In genomic region chr5:52771343-52772039, GRCh38 we compare ENCODE assay signal across 10 cellular contexts. TPM values are rescaled to one million over a fixed set of nuclear protein-coding genes. Genes with fewer than 3 reads are reported as not detected.
DNase-seq lines count a peak whose midpoint lies in the region; ATAC-seq and TF ChIP-seq lines count a peak whose summit lies in the region.
"Had no signal": no experiment of that assay in that cellular context is flagged by ENCODE, and none has a peak within 500 bp of the region (broad histone marks: within the 10 kb centered on the region; RNA-seq: fewer than 3 reads in every experiment).

No MANE protein-coding gene starts in this region.

- H2AFZ ChIP-seq in DND-41 (ENCODE audit: low read depth, low read length), result peak overlapping the region; percentile 69

- H3K9me3 Mint-ChIP-seq in activated T-helper 17 cell treated with anti-CD3 and anti-CD28 coated beads, Interleukin-2, amount 50 U/mL, for 72 hours, result no peaks in the 10 kb centered on the region

- H3K36me3 Mint-ChIP-seq in activated T-helper 17 cell treated with anti-CD3 and anti-CD28 coated beads, Interleukin-2, amount 50 U/mL, for 72 hours (ENCODE audit: low read depth), result no peaks in the 10 kb centered on the region

- intact Hi-C loops in heart right ventricle (cut with DNase I), result loop anchor here in 1 of 10 donors (5.0 kb wide), 1 partner anchor 44 kb away; no protein-coding TSS in a partner anchor

- peak overlapping the region; percentile 16 for H3K27ac Mint-ChIP-seq in activated T-helper 17 cell treated with anti-CD3 and anti-CD28 coated beads, Interleukin-2, amount 50 U/mL, for 72 hours

- H3K9me3 ChIP-seq in DND-41 (ENCODE audit: insufficient read depth, low read length, severe bottlenecking), result no peaks in the 10 kb centered on the region
- H3K9me3 ChIP-seq in heart right ventricle, result no peaks in the 10 kb centered on the region

- WGBS in heart right ventricle, 2 donors, result 69 to 75% methylated on average over 3 of the region's 3 CpGs

- H3K27me3 Mint-ChIP-seq in activated T-helper 17 cell treated with anti-CD3 and anti-CD28 coated beads, Interleukin-2, amount 50 U/mL, for 72 hours, result no peaks in the 10 kb centered on the region

- H3K36me3 ChIP-seq in DND-41 (ENCODE audit: insufficient read depth, low read length) (no peaks in the 10 kb centered on the region), heart right ventricle (no peaks in the 10 kb centered on the region)

- H3K27ac ChIP-seq in DND-41 (ENCODE audit: low read length) (peak overlapping the region; percentile 65), heart right ventricle (peak overlapping the region in 3 of 10 donors; percentile 79 to 87 (median 81))
- H3K27ac ChIP-seq: C4-2B had no signal

- H3K4me1 ChIP-seq in DND-41 (ENCODE audit: insufficient read depth, low read length) (peaks cover 49% of the 10 kb centered on the region), heart right ventricle (peaks cover 0 to 39% (median 25%) of the 10 kb centered on the region in 9 donors)

- peak; percentile 83 for ATAC-seq in DND-41 (ENCODE audit: insufficient read depth, low read depth)
- peak; percentile 89 for ATAC-seq in GM19463 (IDR thresholded peaks at IDR 0.05; ENCODE audit: unreplicated experiment)
- peak; percentile 97 for ATAC-seq in HG03135 (IDR thresholded peaks at IDR 0.05; ENCODE audit: unreplicated experiment)
- peak; percentile 93 for ATAC-seq in activated T-helper 17 cell treated with anti-CD3 and anti-CD28 coated beads, Interleukin-2, amount 50 U/mL, for 72 hours (replicated peaks)
- ATAC-seq in heart right ventricle, result no peak

- no peaks in the 10 kb centered on the region for H3K79me2 ChIP-seq in DND-41 (ENCODE audit: insufficient read depth, low read length)

- DNase-seq in DND-41 (peak; percentile 56), GDM1 (lab: John Stamatoyannopoulos, UW) (no peak), heart right ventricle (no peak), HuH-7 (ENCODE audit: low spot score) (no peak), NCI-H1048 (lab: John Stamatoyannopoulos, UW) (no peak)
- DNase-seq: SHP77 had no signal

- H3K4me3 ChIP-seq in DND-41 (ENCODE audit: low read depth in 1 of 2, low read length in 2 of 2) (no peak overlapping the region), heart right ventricle (no peak overlapping the region)

- H3K4me2 ChIP-seq in DND-41 (ENCODE audit: insufficient read depth, low read length), result peak overlapping the region; percentile 39

- no peak for TF ChIP-seq CTCF in DND-41 (IDR thresholded peaks at IDR 0.05; ENCODE audit: borderline replicate concordance, extremely low read depth, low read length, poor library complexity, severe bottlenecking)
- TF ChIP-seq CTCF in heart right ventricle (IDR thresholded peaks at IDR 0.05), result no peak

- H3K9ac ChIP-seq in DND-41 (ENCODE audit: low read depth, low read length), result peak overlapping the region; percentile 21; the same call in 1 of the 2 replicates

- H4K20me1 ChIP-seq in DND-41 (ENCODE audit: insufficient read depth, low read length), result no peaks in the 10 kb centered on the region

- H3K27me3 ChIP-seq in DND-41 (ENCODE audit: insufficient read depth, low read length, poor library complexity), result no peaks in the 10 kb centered on the region
- no peaks in the 10 kb centered on the region for H3K27me3 ChIP-seq in heart right ventricle

- H3K4me3 Mint-ChIP-seq in activated T-helper 17 cell treated with anti-CD3 and anti-CD28 coated beads, Interleukin-2, amount 50 U/mL, for 72 hours, result peak overlapping the region; percentile 44

- peaks cover 24% of the 10 kb centered on the region for H3K4me1 Mint-ChIP-seq in activated T-helper 17 cell treated with anti-CD3 and anti-CD28 coated beads, Interleukin-2, amount 50 U/mL, for 72 hours

RNA-seq across cellular contexts. Expression of gene ITGA1, which starts 16.2 kb away (rescaled TPM):
- 10 to 100 TPM in 1 of 2 donors, 1 to 10 TPM in 1; 3.1 to 14.9 TPM for total RNA-seq in activated T-helper 17 cell treated with anti-CD3 and anti-CD28 coated beads, Interleukin-2, amount 50 U/mL, for 72 hours
- total RNA-seq in heart right ventricle, result 10 to 100 TPM; 17.7 to 48.2 (median 25.4) TPM
- 10 to 100 TPM in 1 of 2 donors, 1 to 10 TPM in 1; 7.7 to 11.6 TPM for polyA plus RNA-seq in heart right ventricle

RNA-seq across cellular contexts. Expression of gene PELO, which starts 16.2 kb away (rescaled TPM):
- total RNA-seq in activated T-helper 17 cell treated with anti-CD3 and anti-CD28 coated beads, Interleukin-2, amount 50 U/mL, for 72 hours, result 10 to 100 TPM; 22.9 to 35.0 TPM
- total RNA-seq in heart right ventricle, result 10 to 100 TPM; 14.7 to 28.1 (median 22.2) TPM
- polyA plus RNA-seq in heart right ventricle, result 10 to 100 TPM in 1 of 2 donors, 1 to 10 TPM in 1; 4.7 to 15.5 TPM

Comparison
In these comparisons a context has a peak if more than half of its experiments do, and no peak if none do; other contexts are left out.
1. ATAC-seq: peak in DND-41 (single experiment), GM19463 (single experiment), HG03135 (single experiment) and activated T-helper 17 cell treated with anti-CD3 and anti-CD28 coated beads, Interleukin-2, amount 50 U/mL, for 72 hours (single experiment); none in heart right ventricle (0 of 8).